In genomic region chr14:105072892-105073719, GRCh38 we compare ENCODE assay signal across 21 cellular contexts. TPM values are rescaled to one million over a fixed set of nuclear protein-coding genes. Genes with fewer than 3 reads are reported as not detected.
A peak's percentile ranks its signal among the peaks of the same experiment; 100 is the strongest.
DNase-seq lines count a peak whose midpoint lies in the region; ATAC-seq and TF ChIP-seq lines count a peak whose summit lies in the region.
"Had no signal": no experiment of that assay in that cellular context is flagged by ENCODE, and none has a peak within 500 bp of the region (broad histone marks: within the 10 kb centered on the region; RNA-seq: fewer than 3 reads in every experiment).

No MANE protein-coding gene starts in this region.

- H3K4me1 ChIP-seq in heart left ventricle = peaks cover 0 to 63% (median 19%) of the 10 kb centered on the region in 12 donors
- peaks cover 81% of the 10 kb centered on the region for H3K4me1 ChIP-seq in OCI-LY3 (ENCODE audit: low read length)
- H3K4me1 ChIP-seq in naive thymus-derived CD4-positive, alpha-beta T cell (ENCODE audit: control insufficient read depth in 2 of 2, insufficient read depth in 2 of 2, low read length in 2 of 2) = peaks cover 35 to 44% of the 10 kb centered on the region in 2 donors

- peaks cover 28 to 57% (median 48%) of the 10 kb centered on the region in 7 donors for H3K4me1 Mint-ChIP-seq in naive thymus-derived CD4-positive, alpha-beta T cell
- peaks cover 4% of the 10 kb centered on the region for H3K4me1 Mint-ChIP-seq in type B pancreatic cell (ENCODE audit: unreplicated experiment)
- peaks cover 33% of the 10 kb centered on the region for H3K4me1 Mint-ChIP-seq in activated CD4-positive, alpha-beta T cell treated with anti-CD3 and anti-CD28 coated beads, Interleukin-2, amount 10 ng/mL, durations not matched to agents 24 days and 14 days

- no peak overlapping the region for H3K4me3 Mint-ChIP-seq in naive thymus-derived CD4-positive, alpha-beta T cell
- H3K4me3 Mint-ChIP-seq in type B pancreatic cell = no peak overlapping the region
- H3K4me3 Mint-ChIP-seq in activated CD4-positive, alpha-beta T cell treated with anti-CD3 and anti-CD28 coated beads, Interleukin-2, amount 10 ng/mL, durations not matched to agents 24 days and 14 days = no peak overlapping the region

- no peaks in the 10 kb centered on the region for H3K9me3 Mint-ChIP-seq in naive thymus-derived CD4-positive, alpha-beta T cell
- no peaks in the 10 kb centered on the region for H3K9me3 Mint-ChIP-seq in type B pancreatic cell
- no peaks in the 10 kb centered on the region for H3K9me3 Mint-ChIP-seq in activated CD4-positive, alpha-beta T cell treated with anti-CD3 and anti-CD28 coated beads, Interleukin-2, amount 10 ng/mL, durations not matched to agents 24 days and 14 days

- CTCF ChIA-PET in naive thymus-derived CD4-positive, alpha-beta T cell (lab: Charles Lee) = interaction anchor here (0.5 to 1.4 kb wide), 6 partner anchors 9 to 55 kb away, joined by 3 to 6 read pairs (median 3); no protein-coding TSS in a partner anchor

- H3K4me3 ChIP-seq in heart left ventricle (no peak overlapping the region), OCI-LY3 (ENCODE audit: low read length) (peak overlapping the region; percentile 82)
- no peak overlapping the region for H3K4me3 ChIP-seq in naive thymus-derived CD4-positive, alpha-beta T cell (ENCODE audit: low read length)
- H3K4me3 ChIP-seq: A549, GM23248, Peyer's patch had no signal

- H3K36me3 ChIP-seq in heart left ventricle = no peaks in the 10 kb centered on the region
- peaks cover 18% of the 10 kb centered on the region for H3K36me3 ChIP-seq in OCI-LY3 (replicated peaks; ENCODE audit: low read depth, low read length)
- H3K36me3 ChIP-seq in naive thymus-derived CD4-positive, alpha-beta T cell (ENCODE audit: control insufficient read depth in 2 of 3, insufficient read depth in 3 of 3, low read length in 3 of 3) = no peaks in the 10 kb centered on the region
- H3K36me3 ChIP-seq: Peyer's patch had no signal

- peak overlapping the region in 6 of 9 donors; percentile 23 to 83 (median 61) for H3K27ac Mint-ChIP-seq in naive thymus-derived CD4-positive, alpha-beta T cell
- H3K27ac Mint-ChIP-seq in type B pancreatic cell = no peak overlapping the region
- H3K27ac Mint-ChIP-seq in activated CD4-positive, alpha-beta T cell treated with anti-CD3 and anti-CD28 coated beads, Interleukin-2, amount 10 ng/mL, durations not matched to agents 24 days and 14 days = no peak overlapping the region

- H3K9ac ChIP-seq in OCI-LY3 (ENCODE audit: low read length) = peak overlapping the region; percentile 90; the same call in 1 of the 2 replicates
- H3K9ac ChIP-seq: GM23248 had no signal

- no peaks in the 10 kb centered on the region for H3K9me3 ChIP-seq in heart left ventricle
- no peaks in the 10 kb centered on the region for H3K9me3 ChIP-seq in OCI-LY3 (ENCODE audit: insufficient read depth, low read length)
- no peaks in the 10 kb centered on the region for H3K9me3 ChIP-seq in naive thymus-derived CD4-positive, alpha-beta T cell (ENCODE audit: control insufficient read depth in 2 of 3, low read length in 3 of 3)
- H3K9me3 ChIP-seq: A549, Peyer's patch had no signal

- H3K27me3 Mint-ChIP-seq in naive thymus-derived CD4-positive, alpha-beta T cell = peaks cover 0 to 11% (median 0%) of the 10 kb centered on the region in 5 donors
- peaks cover 7% of the 10 kb centered on the region for H3K27me3 Mint-ChIP-seq in type B pancreatic cell
- peaks cover 6% of the 10 kb centered on the region for H3K27me3 Mint-ChIP-seq in activated CD4-positive, alpha-beta T cell treated with anti-CD3 and anti-CD28 coated beads, Interleukin-2, amount 10 ng/mL, durations not matched to agents 24 days and 14 days

- TF ChIP-seq POLR2A in heart left ventricle (IDR thresholded peaks at IDR 0.05) = no peak

- ATAC-seq in Right ventricle myocardium superior (ENCODE audit: poor library complexity) (no peak), heart left ventricle (no peak), HG03095 (IDR thresholded peaks at IDR 0.05; ENCODE audit: unreplicated experiment) (no peak)
- ATAC-seq in naive thymus-derived CD4-positive, alpha-beta T cell = no peak
- ATAC-seq: A549, HCT116 had no signal

- no peak overlapping the region for H3K27ac ChIP-seq in heart left ventricle
- H3K27ac ChIP-seq in OCI-LY3 (ENCODE audit: low read length) = peak overlapping the region; percentile 97
- no peak overlapping the region for H3K27ac ChIP-seq in naive thymus-derived CD4-positive, alpha-beta T cell (ENCODE audit: low read depth, low read length)
- H3K27ac ChIP-seq: A549, C4-2B, GM23248, Peyer's patch had no signal

- H3K4me2 ChIP-seq in OCI-LY3 (ENCODE audit: low read length) = peak overlapping the region; percentile 92
- H3K4me2 ChIP-seq: A549 had no signal

- H4K20me1 ChIP-seq in OCI-LY3 (ENCODE audit: insufficient read depth, low read length) = no peaks in the 10 kb centered on the region

- 79 to 84% (median 80%) methylated on average over 16 to 18 of the region's 18 CpGs for WGBS in heart left ventricle, 4 donors

- H2AFZ ChIP-seq in OCI-LY3 (ENCODE audit: low read depth, low read length) = no peak overlapping the region
- H2AFZ ChIP-seq: GM23248 had no signal

- H3K36me3 Mint-ChIP-seq in naive thymus-derived CD4-positive, alpha-beta T cell = no peaks in the 10 kb centered on the region
- H3K36me3 Mint-ChIP-seq in type B pancreatic cell = no peaks in the 10 kb centered on the region
- no peaks in the 10 kb centered on the region for H3K36me3 Mint-ChIP-seq in activated CD4-positive, alpha-beta T cell treated with anti-CD3 and anti-CD28 coated beads, Interleukin-2, amount 10 ng/mL, durations not matched to agents 24 days and 14 days (ENCODE audit: low read depth)

- POLR2A ChIA-PET in naive thymus-derived CD4-positive, alpha-beta T cell (lab: Charles Lee) = interaction anchor here (5.7 to 7.8 kb wide), 3 partner anchors 8 to 13 kb away, joined by 52 to 71 read pairs (median 62); partner anchors contain the start of gene GPR132

- no peak for TF ChIP-seq CTCF in heart left ventricle (IDR thresholded peaks at IDR 0.05)
- no peak for TF ChIP-seq CTCF in OCI-LY3 (IDR thresholded peaks at IDR 0.05; ENCODE audit: low read depth, low read length)
- no peak for TF ChIP-seq CTCF in type B pancreatic cell (conservative IDR thresholded peaks at IDR 0.05)

- DNase-seq in Right ventricle myocardium superior (peak; percentile 32), heart left ventricle (no peak), type B pancreatic cell (ENCODE audit: extremely low spot score, unreplicated experiment) (peak; percentile 66)
- no peak for DNase-seq in naive thymus-derived CD4-positive, alpha-beta T cell
- no peak for DNase-seq in activated CD4-positive, alpha-beta T cell treated with anti-CD3 and anti-CD28 coated beads, Interleukin-2, amount 10 ng/mL, durations not matched to agents 24 days and 14 days
- DNase-seq in activated CD4-positive, alpha-beta T cell treated with anti-CD3 and anti-CD28 coated beads, Interleukin-2, amount 50 U/mL, for 48 hours = no peak
- DNase-seq: COR-L47, GF-D8, GM23248, KBM-7, MV-4-11, NCI-H1417 treated with DMSO at 0.1 percent for 48 hours, NCI-H2029 treated with DMSO at 0.1 percent for 48 hours, SHP77 had no signal

- H3K27me3 ChIP-seq in heart left ventricle = peaks cover 0 to 28% (median 3%) of the 10 kb centered on the region in 9 donors
- no peaks in the 10 kb centered on the region for H3K27me3 ChIP-seq in OCI-LY3 (ENCODE audit: low read depth, low read length)
- H3K27me3 ChIP-seq in naive thymus-derived CD4-positive, alpha-beta T cell (ENCODE audit: control insufficient read depth in 2 of 2, insufficient read depth in 2 of 2, low read length in 2 of 2) = no peaks in the 10 kb centered on the region
- H3K27me3 ChIP-seq: Peyer's patch had no signal

- H3K79me2 ChIP-seq in OCI-LY3 (ENCODE audit: low read length) = peaks cover 45% of the 10 kb centered on the region

- intact Hi-C loops in Right ventricle myocardium superior (cut with DNase I) = no loop called here
- intact Hi-C loops in heart left ventricle (cut with DNase I) = no loop called here
- intact Hi-C loops in naive thymus-derived CD4-positive, alpha-beta T cell (cut with micrococcal nuclease) = no loop called here
- intact Hi-C loops in activated CD4-positive, alpha-beta T cell treated with anti-CD3 and anti-CD28 coated beads, Interleukin-2, amount 10 ng/mL, durations not matched to agents 24 days and 14 days (cut with micrococcal nuclease) = no loop called here

RNA-seq across cellular contexts. Expression of gene GPR132, which starts 7.9 kb away (rescaled TPM):
- total RNA-seq in Right ventricle myocardium superior = 1.3 TPM
- 1 to 10 TPM in 3 of 9 donors, under 1 TPM in 6; 0.27 to 5.3 (median 0.77) TPM for total RNA-seq in heart left ventricle
- polyA plus RNA-seq in heart left ventricle = under 1 TPM; 0.50 to 0.51 TPM
- 10 to 100 TPM; 37.8 to 58.7 (median 45.2) TPM for total RNA-seq in naive thymus-derived CD4-positive, alpha-beta T cell
- polyA plus RNA-seq in naive thymus-derived CD4-positive, alpha-beta T cell = 10 to 100 TPM in 1 of 2 donors, 1 to 10 TPM in 1; 9.3 to 40.2 TPM
- total RNA-seq in type B pancreatic cell (ENCODE audit: low replicate concordance) = 0.24 and 0.33 TPM in 2 replicates
- total RNA-seq in activated CD4-positive, alpha-beta T cell treated with anti-CD3 and anti-CD28 coated beads, Interleukin-2, amount 10 ng/mL, durations not matched to agents 24 days and 14 days = 25.8 and 31.5 TPM in 2 replicates
- total RNA-seq: GM23248, NCI-H460 had no signal
- polyA plus RNA-seq: GM23248 had no signal

RNA-seq across cellular contexts. Expression of gene CDCA4, which starts 52.2 kb away (rescaled TPM):
- total RNA-seq in Right ventricle myocardium superior = 1.6 TPM
- 1 to 10 TPM; 1.4 to 6.0 (median 2.4) TPM for total RNA-seq in heart left ventricle
- 1 to 10 TPM; 2.3 to 3.3 TPM for polyA plus RNA-seq in heart left ventricle
- 10 to 100 TPM; 12.7 to 47.8 (median 14.0) TPM for total RNA-seq in naive thymus-derived CD4-positive, alpha-beta T cell
- polyA plus RNA-seq in naive thymus-derived CD4-positive, alpha-beta T cell = 10 to 100 TPM in 1 of 2 donors, 1 to 10 TPM in 1; 8.0 to 12.1 TPM
- total RNA-seq in type B pancreatic cell (ENCODE audit: low replicate concordance) = 21.2 and 29.7 TPM in 2 replicates
- 64.6 and 66.3 TPM in 2 replicates for total RNA-seq in activated CD4-positive, alpha-beta T cell treated with anti-CD3 and anti-CD28 coated beads, Interleukin-2, amount 10 ng/mL, durations not matched to agents 24 days and 14 days

Comparison
In these comparisons a context has a peak if more than half of its experiments do, and no peak if none do; other contexts are left out.
1. DNase-seq: peak in Right ventricle myocardium superior (single experiment) and type B pancreatic cell (single experiment); none in heart left ventricle (0 of 5), naive thymus-derived CD4-positive, alpha-beta T cell (0 of 9), activated CD4-positive, alpha-beta T cell treated with anti-CD3 and anti-CD28 coated beads, Interleukin-2, amount 10 ng/mL, durations not matched to agents 24 days and 14 days (single experiment) and activated CD4-positive, alpha-beta T cell treated with anti-CD3 and anti-CD28 coated beads, Interleukin-2, amount 50 U/mL, for 48 hours (0 of 2).
2. H3K27ac Mint-ChIP-seq: peak in naive thymus-derived CD4-positive, alpha-beta T cell (6 of 9); none in type B pancreatic cell (single experiment) and activated CD4-positive, alpha-beta T cell treated with anti-CD3 and anti-CD28 coated beads, Interleukin-2, amount 10 ng/mL, durations not matched to agents 24 days and 14 days (single experiment).